ENCODE assay signal across 1 cellular context in genomic region chr22:37983860-37984791, GRCh38.
TF ChIP-seq lines count a peak whose summit lies in the region.

TSS of gene SOX10 (minus strand) at chr22:37984555. CDS start at chr22:37983784, 771 bp downstream.

TF ChIP-seq in H1, 55 proteins besides CTCF, POLR2A, EP300 and RAD21:
- TF ChIP-seq SIN3A (conservative IDR thresholded peaks at IDR 0.05 in 1 of 2, IDR thresholded peaks at IDR 0.05 in 1 of 2; ENCODE audit: low read depth in 1 of 2, low read length in 2 of 2), result peak in 1 of 2 experiments; percentile 43; a peak in 1 of 4 replicates
- TF ChIP-seq ATF3 (IDR thresholded peaks at IDR 0.05; ENCODE audit: insufficient read depth, low read depth, low read length), result no peak
- no peak for TF ChIP-seq GTF2F1 (IDR thresholded peaks at IDR 0.05; ENCODE audit: borderline replicate concordance, low read depth, low read length)
- no peak for TF ChIP-seq CBX8 (IDR thresholded peaks at IDR 0.05; ENCODE audit: borderline replicate concordance, low read depth, low read length)
- no peak for TF ChIP-seq SP4 (IDR thresholded peaks at IDR 0.05; ENCODE audit: low read length)
- no peak for TF ChIP-seq SAP30 (IDR thresholded peaks at IDR 0.05; ENCODE audit: insufficient read depth, insufficient replicate concordance, low read length)
- no peak for TF ChIP-seq SP2 (IDR thresholded peaks at IDR 0.05; ENCODE audit: low read length)
- TF ChIP-seq KDM4A (IDR thresholded peaks at IDR 0.05; ENCODE audit: low read depth, low read length, severe bottlenecking), result peak; percentile 31
- TF ChIP-seq SRF (IDR thresholded peaks at IDR 0.05; ENCODE audit: low read depth, low read length), result no peak
- peak; percentile 46; the same call in 1 of the 2 replicates for TF ChIP-seq POLR2AphosphoS5 (IDR thresholded peaks at IDR 0.05; ENCODE audit: low read depth, low read length)
- no peak for TF ChIP-seq SP1 (IDR thresholded peaks at IDR 0.05; ENCODE audit: low read depth, low read length)
- no peak for TF ChIP-seq RXRA (IDR thresholded peaks at IDR 0.05; ENCODE audit: insufficient read depth, low read depth, low read length)
- TF ChIP-seq USF2 (IDR thresholded peaks at IDR 0.05; ENCODE audit: low read length), result no peak
- no peak for TF ChIP-seq MAFK (IDR thresholded peaks at IDR 0.05; ENCODE audit: low read depth, low read length)
- TF ChIP-seq CBX5 (IDR thresholded peaks at IDR 0.05; ENCODE audit: low read depth, low read length), result no peak
- TF ChIP-seq TAF1 (IDR thresholded peaks at IDR 0.05; ENCODE audit: low read depth, low read length), result peak; percentile 80
- no peak for TF ChIP-seq CHD7 (IDR thresholded peaks at IDR 0.05; ENCODE audit: insufficient replicate concordance, low read length)
- no peak for TF ChIP-seq RNF2 (IDR thresholded peaks at IDR 0.05; ENCODE audit: borderline replicate concordance, low read depth, low read length, missing control alignments, poor library complexity, severe bottlenecking)
- TF ChIP-seq CTBP2 (IDR thresholded peaks at IDR 0.05; ENCODE audit: borderline replicate concordance, insufficient read depth, insufficient read length, low read length), result peak; percentile 2
- 0 out of 2 replicates have a peak, but pooled peaks have one; percentile 18 for TF ChIP-seq MAX (IDR thresholded peaks at IDR 0.05)
- TF ChIP-seq JUND (IDR thresholded peaks at IDR 0.05; ENCODE audit: low read length), result no peak
- peak; percentile 47 for TF ChIP-seq TAF7 (optimal IDR thresholded peaks at IDR 0.05; ENCODE audit: borderline replicate concordance, low read depth, low read length)
- TF ChIP-seq ASH2L (IDR thresholded peaks at IDR 0.05; ENCODE audit: low read length), result no peak
- no peak for TF ChIP-seq CHD2 (IDR thresholded peaks at IDR 0.05; ENCODE audit: low read length)
- TF ChIP-seq CHD1 (IDR thresholded peaks at IDR 0.05; ENCODE audit: low read depth, low read length), result no peak
- TF ChIP-seq TBP (IDR thresholded peaks at IDR 0.05; ENCODE audit: low read depth, low read length), result peak; percentile 61; the same call in 1 of the 2 replicates
- no peak for TF ChIP-seq TCF12 (IDR thresholded peaks at IDR 0.05; ENCODE audit: low read depth, low read length)
- TF ChIP-seq E2F6 (IDR thresholded peaks at IDR 0.05), result peak; percentile 64; the same call in 1 of the 2 replicates
- no peak for TF ChIP-seq KDM5A (IDR thresholded peaks at IDR 0.05; ENCODE audit: low read length)
- no peak for TF ChIP-seq ZNF274 (IDR thresholded peaks at IDR 0.05; ENCODE audit: borderline replicate concordance, extremely low read depth, low read length)
- peak; percentile 38 for TF ChIP-seq EZH2 (IDR thresholded peaks at IDR 0.05; ENCODE audit: low read depth, low read length, severe bottlenecking)
- no peak for TF ChIP-seq EGR1 (IDR thresholded peaks at IDR 0.05; ENCODE audit: borderline replicate concordance, low read depth, low read length)
- TF ChIP-seq SUZ12 (IDR thresholded peaks at IDR 0.05; ENCODE audit: low read length), result peak; percentile 20; the same call in 1 of the 2 replicates
- no peak for TF ChIP-seq BACH1 (IDR thresholded peaks at IDR 0.05; ENCODE audit: low read length)
